Comparison of ENCODE assay signal across 19 cellular contexts in genomic region chr7:142838461-142839213, GRCh38. TPM values are rescaled to one million over a fixed set of nuclear protein-coding genes. Genes with fewer than 3 reads are reported as not detected.
"Had no signal": no experiment of that assay in that cellular context is flagged by ENCODE, and none has a peak within 500 bp of the region (broad histone marks: within the 10 kb centered on the region; RNA-seq: fewer than 3 reads in every experiment).

No MANE protein-coding gene starts in this region.

- DNase-seq: activated CD4-positive, alpha-beta T cell treated with anti-CD3 and anti-CD28 coated beads, Interleukin-2, amount 50 U/mL, for 1 hour; activated CD4-positive, CD25-positive, alpha-beta regulatory T cell; activated naive CD4-positive, alpha-beta T cell treated with Interleukin-2 at 50 U/mL for 16 hours; kidney glomerular epithelial cell; mesendoderm; nucleus accumbens; stimulated activated CD4-positive, alpha-beta T cell treated with anti-CD3 and anti-CD28 coated beads, Interleukin-4, amount 100 ng/mL, for 4 hours; stimulated activated CD8-positive, alpha-beta memory T cell treated with anti-CD3 and anti-CD28 coated beads, Interleukin-4, amount 100 ng/mL, for 48 hours; stimulated activated naive CD8-positive, alpha-beta T cell treated with anti-CD3 and anti-CD28 coated beads, Interleukin-15, Interleukin-2, amounts not matched to agents 100 U/mL and 50 U/mL, for 24 hours; T-helper 17 cell; trophoblast cell had no signal

- H3K27me3 Mint-ChIP-seq: T-helper 17 cell had no signal

- H3K27me3 ChIP-seq: cardiac muscle cell, right atrium auricular region had no signal

- H3K4me1 ChIP-seq: right atrium auricular region had no signal

- H3K27ac ChIP-seq: cardiac muscle cell, right atrium auricular region had no signal

- H3K36me3 ChIP-seq: cardiac muscle cell, right atrium auricular region had no signal

- H3K4me3 Mint-ChIP-seq: activated T-helper 1 cell treated with anti-CD3 and anti-CD28 coated beads, Interleukin-12 subunit alpha, Interleukin-12 subunit beta, Interleukin-2, Interleukin-4 antibody, amounts not matched to agents 30 ng/mL and 10 ng/mL and 1 ng/mL, durations not matched to agents 14 hours and 24 hours and 36 hours; nephron; T-helper 17 cell had no signal

- ATAC-seq: esophagus mucosa; stimulated activated naive CD8-positive, alpha-beta T cell treated with anti-CD3 and anti-CD28 coated beads, Interleukin-15, Interleukin-2, amounts not matched to agents 100 U/mL and 50 U/mL, for 24 hours; T-helper 17 cell had no signal

- H3K9me3 ChIP-seq: right atrium auricular region had no signal

- H3K9me3 Mint-ChIP-seq: activated T-helper 1 cell treated with anti-CD3 and anti-CD28 coated beads, Interleukin-12 subunit alpha, Interleukin-12 subunit beta, Interleukin-2, Interleukin-4 antibody, amounts not matched to agents 30 ng/mL and 10 ng/mL and 1 ng/mL, durations not matched to agents 14 hours and 24 hours and 36 hours; nephron had no signal

- H3K4me1 Mint-ChIP-seq: nephron had no signal

- H3K27ac Mint-ChIP-seq: activated T-helper 1 cell treated with anti-CD3 and anti-CD28 coated beads, Interleukin-12 subunit alpha, Interleukin-12 subunit beta, Interleukin-2, Interleukin-4 antibody, amounts not matched to agents 30 ng/mL and 10 ng/mL and 1 ng/mL, durations not matched to agents 14 hours and 24 hours and 36 hours; nephron; progenitor cell of endocrine pancreas; T-helper 17 cell had no signal

- H3K4me3 ChIP-seq: cardiac muscle cell, right atrium auricular region had no signal

RNA-seq across cellular contexts. Expression of gene TRPV6, which starts 46.9 kb away (rescaled TPM):
- total RNA-seq: activated CD8-positive, alpha-beta memory T cell treated with anti-CD3 and anti-CD28 coated beads for 36 hours; activated T-helper 1 cell treated with anti-CD3 and anti-CD28 coated beads, Interleukin-12 subunit alpha, Interleukin-12 subunit beta, Interleukin-2, Interleukin-4 antibody, amounts not matched to agents 30 ng/mL and 10 ng/mL and 1 ng/mL, durations not matched to agents 14 hours and 24 hours and 36 hours; skeletal muscle tissue; T-helper 17 cell had no signal
- polyA plus RNA-seq: cardiac muscle cell had no signal
